35 cellular contexts compared by ENCODE assay signal in the genomic region with DNA sequence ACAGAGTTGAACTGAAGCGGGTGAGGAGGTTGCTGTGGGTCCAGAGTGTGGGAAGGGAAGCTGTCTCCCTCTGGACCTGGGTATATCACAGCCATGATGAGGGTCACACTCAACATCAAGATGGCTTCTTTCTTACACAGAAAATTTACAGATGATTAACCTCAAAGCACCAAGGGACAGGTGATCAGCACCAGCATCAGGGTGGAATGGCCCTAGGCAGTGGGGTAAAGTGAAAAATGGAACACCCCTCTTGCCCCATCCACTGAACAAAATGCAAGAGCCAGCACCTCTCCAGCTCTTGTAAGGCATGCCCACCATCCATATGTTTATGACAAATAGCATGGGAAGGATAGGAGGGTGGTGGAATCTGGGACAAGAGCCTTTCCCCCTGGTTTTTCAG.
"Had no signal": no experiment of that assay in that cellular context is flagged by ENCODE, and none has a peak within 500 bp of the region (broad histone marks: within the 10 kb centered on the region; RNA-seq: fewer than 3 reads in every experiment).

No MANE protein-coding gene starts in this region.

- H3K9me3 ChIP-seq: MG63 had no signal

- H3K4me3 ChIP-seq: MG63 had no signal

- DNase-seq: Karpas-422, Kasumi-1, KG1, MG63, MM.1S, MV-4-11, NCI-H1048, NCI-H1092, NCI-H1092 treated with DMSO at 0.1 percent for 48 hours, NCI-H1105, NCI-H1105 treated with DMSO at 0.1 percent for 48 hours, NCI-H1417, NCI-H1417 treated with DMSO at 0.1 percent for 48 hours, NCI-H1436, NCI-H1436 treated with DMSO at 0.1 percent for 48 hours, NCI-H146, NCI-H1694, NCI-H1694 treated with DMSO at 0.1 percent for 48 hours, NCI-H187, NCI-H187 treated with DMSO at 0.1 percent for 48 hours, NCI-H1930, NCI-H2029, NCI-H2029 treated with DMSO at 0.1 percent for 48 hours, NCI-H2081, NCI-H2081 treated with DMSO at 0.1 percent for 48 hours, NCI-H2107, NCI-H2171, NCI-H2171 treated with DMSO at 0.1 percent for 48 hours, NCI-H2227 treated with DMSO at 0.1 percent for 48 hours, NCI-H226, NCI-H345, NCI-H446, NCI-H446 treated with DMSO at 0.1 percent for 48 hours, NCI-H510A had no signal

- H3K4me2 ChIP-seq: KMS-11 had no signal

- H3K27me3 ChIP-seq: MG63 had no signal

- H3K9ac ChIP-seq: KMS-11 had no signal

- H3K27ac ChIP-seq: KMS-11 had no signal

- H3K36me3 ChIP-seq: MG63 had no signal
